ENCODE assay signal across 15 cellular contexts in the genomic region with DNA sequence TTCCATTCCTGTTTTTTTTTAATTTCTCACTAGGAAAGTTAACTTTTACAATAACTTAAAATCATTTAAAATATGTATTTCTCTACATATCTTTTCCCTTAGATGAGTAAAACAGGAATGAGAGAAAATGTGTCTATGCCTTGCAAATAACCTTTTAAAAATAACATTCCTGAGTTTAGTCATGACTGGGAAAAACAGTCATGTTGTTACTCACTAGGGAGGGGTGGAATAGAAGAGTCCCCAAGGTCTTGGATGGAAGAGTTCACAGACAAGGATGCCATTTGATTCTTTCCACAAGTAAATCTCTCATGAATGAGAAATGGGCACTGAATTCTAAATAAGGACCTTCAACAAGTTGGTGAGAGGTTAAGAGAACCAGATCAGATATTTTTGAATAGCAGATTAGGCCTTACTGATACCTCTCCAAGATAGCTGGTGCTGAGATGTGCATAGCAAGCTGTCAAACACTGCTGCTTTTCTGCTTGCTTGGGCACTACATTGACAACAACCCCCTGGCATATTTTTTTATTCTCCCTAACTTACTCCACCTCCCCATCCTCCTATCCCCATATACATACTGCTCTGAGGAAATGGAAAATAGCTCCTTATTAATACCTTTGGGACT. TPM values are rescaled to one million over a fixed set of nuclear protein-coding genes. Genes with fewer than 3 reads are reported as not detected.
DNase-seq lines count a peak whose midpoint lies in the region; ATAC-seq, FAIRE-seq and TF ChIP-seq lines count a peak whose summit lies in the region.
"Had no signal": no experiment of that assay in that cellular context is flagged by ENCODE, and none has a peak within 500 bp of the region (broad histone marks: within the 10 kb centered on the region; RNA-seq: fewer than 3 reads in every experiment).

No MANE protein-coding gene starts in this region.

- no peaks in the 10 kb centered on the region for H3K27me3 ChIP-seq in right cardiac atrium (ENCODE audit: control insufficient read depth, insufficient read depth)
- H3K27me3 ChIP-seq: BLaER1 treated with 17β-estradiol and CSF1 and Interleukin-3, amounts not matched to agents 10 nM and 100 nM had no signal

- H3K4me3 ChIP-seq in right cardiac atrium (ENCODE audit: low read length), result no peak overlapping the region
- H3K4me3 ChIP-seq: BLaER1 treated with 17β-estradiol and CSF1 and Interleukin-3, amounts not matched to agents 10 nM and 100 nM had no signal

- intact Hi-C loops in right cardiac atrium (cut with DNase I), result no loop called here

- FAIRE-seq in H54 (lab: Jason Lieb, UNC), result peak; percentile 78

- DNase-seq in A172 (ENCODE audit: low spot score) (peak; percentile 45), H54 (ENCODE audit: insufficient read length, low spot score) (peak; percentile 28), brain pericyte (ENCODE audit: low read depth, low spot score) (peak; percentile 21), right cardiac atrium (no peak), NCI-H526 (lab: John Stamatoyannopoulos, UW) (no peak), Ammon's horn (ENCODE audit: low spot score) (no peak), cerebellum (ENCODE audit: low spot score) (no peak), HT-29 (ENCODE audit: low spot score) (no peak)
- DNase-seq: activated CD8-positive, alpha-beta memory T cell treated with anti-CD3 and anti-CD28 coated beads for 24 hours; amygdala; left colon; posterior cingulate gyrus; T1000 had no signal

- no peaks in the 10 kb centered on the region for H3K9me3 ChIP-seq in right cardiac atrium (ENCODE audit: control insufficient read depth, low read length)
- H3K9me3 ChIP-seq: BLaER1 treated with 17β-estradiol and CSF1 and Interleukin-3, amounts not matched to agents 10 nM and 100 nM had no signal

- TF ChIP-seq POLR2A in H54 (IDR thresholded peaks at IDR 0.05; ENCODE audit: low read depth, low read length), result no peak

- ATAC-seq in right cardiac atrium, result peak; percentile 56 to 67
- ATAC-seq: left colon, Panc1 had no signal

- H3K27ac ChIP-seq in right cardiac atrium (ENCODE audit: low read length), result peak overlapping the region; percentile 23
- H3K27ac ChIP-seq: BLaER1 treated with 17β-estradiol and CSF1 and Interleukin-3, amounts not matched to agents 10 nM and 100 nM had no signal

- no peaks in the 10 kb centered on the region for H3K4me1 ChIP-seq in right cardiac atrium (ENCODE audit: control insufficient read depth, insufficient read depth, low read length)
- H3K4me1 ChIP-seq: BLaER1 treated with 17β-estradiol and CSF1 and Interleukin-3, amounts not matched to agents 10 nM and 100 nM had no signal

RNA-seq across cellular contexts. Expression of gene UGDH, which starts 25.1 kb away (rescaled TPM):
- 71.1 and 82.8 TPM in 2 replicates for total RNA-seq in A172 (2014; rRNA removed; shearing (Covaris generic))
- total RNA-seq in right cardiac atrium (10 to 100 TPM; 18.0 to 33.1 (median 22.6) TPM), cerebellum (20.3 TPM)
- polyA plus RNA-seq in right cardiac atrium, result 5.1 TPM
- total RNA-seq in HT-29 (2014; rRNA removed; shearing (Covaris generic)), result 82.3 and 95.2 TPM in 2 replicates

RNA-seq across cellular contexts. Expression of gene LIAS, which starts 43.3 kb away (rescaled TPM):
- 9.2 and 12.5 TPM in 2 replicates for total RNA-seq in A172 (2014; rRNA removed; shearing (Covaris generic))
- total RNA-seq in right cardiac atrium (10 to 100 TPM; 10.4 to 22.2 (median 18.3) TPM), cerebellum (22.7 TPM)
- 23.6 TPM for polyA plus RNA-seq in right cardiac atrium
- 4.9 and 5.5 TPM in 2 replicates for total RNA-seq in HT-29 (2014; rRNA removed; shearing (Covaris generic))

RNA-seq across cellular contexts. Expression of gene RPL9, which starts 43.4 kb away (rescaled TPM):
- 1,323 and 3,007 TPM in 2 replicates for total RNA-seq in A172 (2014; rRNA removed; shearing (Covaris generic))
- total RNA-seq in right cardiac atrium (1,000 to 10,000 TPM in 1 of 4 donors, 100 to 1,000 TPM in 3; 708 to 1,060 (median 846) TPM), cerebellum (1,493 TPM)
- polyA plus RNA-seq in right cardiac atrium, result 1,288 TPM
- 1,285 and 1,602 TPM in 2 replicates for total RNA-seq in HT-29 (2014; rRNA removed; shearing (Covaris generic))

Comparison
In these comparisons a context has a peak if more than half of its experiments do, and no peak if none do; other contexts are left out.
1. DNase-seq: peak in A172 (single experiment), H54 (single experiment) and brain pericyte (single experiment); none in right cardiac atrium (0 of 3), NCI-H526 (0 of 2), Ammon's horn (single experiment), cerebellum (single experiment) and HT-29 (single experiment).